Comparison of ENCODE assay signal across 8 cellular contexts in the genomic region with DNA sequence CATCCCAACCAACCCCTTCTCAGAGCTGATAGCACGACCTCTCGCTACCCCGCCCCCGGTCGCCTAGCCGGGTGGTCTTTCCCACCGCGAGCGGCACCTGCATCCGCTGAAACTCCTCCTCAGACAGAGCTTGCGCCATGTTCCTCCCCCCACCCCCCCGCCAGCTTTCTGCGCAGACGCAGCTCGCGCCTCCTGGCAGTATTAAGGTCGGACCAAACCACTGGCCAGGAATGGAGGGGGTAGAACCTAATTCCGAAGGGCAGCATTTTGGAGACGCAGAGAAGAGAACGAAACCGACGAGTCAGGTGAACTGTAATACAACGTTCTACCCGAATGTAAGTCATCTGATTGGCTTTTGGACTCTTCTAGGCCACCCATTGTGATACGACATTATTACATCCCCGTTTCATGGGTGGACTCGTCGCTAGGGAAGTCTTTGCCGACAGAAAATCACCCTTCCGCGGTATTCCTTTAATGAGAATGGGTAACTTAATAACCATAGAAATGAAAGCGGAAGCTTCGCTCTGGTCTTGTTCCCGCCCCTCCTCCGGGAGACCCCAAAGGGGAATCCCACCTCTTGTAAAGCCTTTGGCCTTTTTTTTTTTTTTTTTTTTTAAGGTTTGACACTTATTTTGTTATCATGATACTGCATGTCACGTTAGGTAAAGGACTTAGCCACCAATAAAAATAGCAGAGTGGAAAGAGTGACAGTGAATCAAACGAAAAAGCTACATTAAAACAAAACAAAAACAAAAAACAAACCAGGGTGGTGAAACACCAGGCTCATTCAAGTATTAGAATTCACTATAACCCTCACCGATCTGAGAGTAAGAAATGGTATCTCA. TPM values are rescaled to one million over a fixed set of nuclear protein-coding genes. Genes with fewer than 3 reads are reported as not detected.
DNase-seq lines count a peak whose midpoint lies in the region; ATAC-seq and TF ChIP-seq lines count a peak whose summit lies in the region.

A gene with protein sequence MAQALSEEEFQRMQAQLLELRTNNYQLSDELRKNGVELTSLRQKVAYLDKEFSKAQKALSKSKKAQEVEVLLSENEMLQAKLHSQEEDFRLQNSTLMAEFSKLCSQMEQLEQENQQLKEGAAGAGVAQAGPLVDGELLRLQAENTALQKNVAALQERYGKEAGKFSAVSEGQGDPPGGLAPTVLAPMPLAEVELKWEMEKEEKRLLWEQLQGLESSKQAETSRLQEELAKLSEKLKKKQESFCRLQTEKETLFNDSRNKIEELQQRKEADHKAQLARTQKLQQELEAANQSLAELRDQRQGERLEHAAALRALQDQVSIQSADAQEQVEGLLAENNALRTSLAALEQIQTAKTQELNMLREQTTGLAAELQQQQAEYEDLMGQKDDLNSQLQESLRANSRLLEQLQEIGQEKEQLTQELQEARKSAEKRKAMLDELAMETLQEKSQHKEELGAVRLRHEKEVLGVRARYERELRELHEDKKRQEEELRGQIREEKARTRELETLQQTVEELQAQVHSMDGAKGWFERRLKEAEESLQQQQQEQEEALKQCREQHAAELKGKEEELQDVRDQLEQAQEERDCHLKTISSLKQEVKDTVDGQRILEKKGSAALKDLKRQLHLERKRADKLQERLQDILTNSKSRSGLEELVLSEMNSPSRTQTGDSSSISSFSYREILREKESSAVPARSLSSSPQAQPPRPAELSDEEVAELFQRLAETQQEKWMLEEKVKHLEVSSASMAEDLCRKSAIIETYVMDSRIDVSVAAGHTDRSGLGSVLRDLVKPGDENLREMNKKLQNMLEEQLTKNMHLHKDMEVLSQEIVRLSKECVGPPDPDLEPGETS (minus strand): TSS at position 174 of the 845 bp plus-strand sequence. CDS start 35 bp downstream, at position 139.

- ATAC-seq in HG02623 (IDR thresholded peaks at IDR 0.05; ENCODE audit: unreplicated experiment), result peak; percentile 75
- peak; percentile 76 for ATAC-seq in activated naive CD8-positive, alpha-beta T cell treated with anti-CD3 and anti-CD28 coated beads, Interleukin-2, amount 50 U/mL, for 24 hours

- H3K4me2 ChIP-seq in trophoblast cell (ENCODE audit: low read length), result peak within 1 kb of the TSS; percentile 62

- H3K4ac ChIP-seq in trophoblast cell (ENCODE audit: low read depth, low read length), result peak within 1 kb of the TSS; percentile 48

- in situ Hi-C loops in transverse colon (cut with MboI; ENCODE audit: low pct_ligation_motif_present in 1 of 4, low pct_unique_long_range_greater_than_20kb in 1 of 4, low sequenced_read_pairs in 3 of 4), result no loop called here

- DNase-seq in GM10266 (ENCODE audit: extremely low spot score) (peak; percentile 80), NCI-H128 (lab: John Stamatoyannopoulos, UW; ENCODE audit: unreplicated experiment) (peak; percentile 71), SW480 (ENCODE audit: low spot score) (peak; percentile 85), cardiac muscle cell (ENCODE audit: low read depth in 1 of 2, low spot score in 1 of 2) (peak; percentile 87 to 91), trophoblast cell (peak; percentile 42 to 82), transverse colon (peak; percentile 72)
- peak; percentile 74 for DNase-seq in activated naive CD8-positive, alpha-beta T cell treated with anti-CD3 and anti-CD28 coated beads, Interleukin-2, amount 50 U/mL, for 24 hours

- peak within 1 kb of the TSS; percentile 40 for H3K14ac ChIP-seq in trophoblast cell (ENCODE audit: low read length)

- H3K4me1 ChIP-seq in cardiac muscle cell (ENCODE audit: low read depth) (no peaks in the 10 kb centered on the region), trophoblast cell (ENCODE audit: control insufficient read depth in 1 of 2, insufficient read depth in 2 of 2, low read length in 2 of 2) (peaks cover 0 to 2% of the 10 kb centered on the region in 2 experiments), transverse colon (peaks cover 0 to 9% (median 0%) of the 10 kb centered on the region in 4 donors)

- intact Hi-C loops in transverse colon (cut with DNase I; ENCODE audit: low total_unique reads), result no loop called here

- H3K9me3 ChIP-seq in cardiac muscle cell (ENCODE audit: low read depth), result no peaks in the 10 kb centered on the region
- no peaks in the 10 kb centered on the region for H3K9me3 ChIP-seq in trophoblast cell (ENCODE audit: insufficient read depth, low read depth, low read length)
- no peaks in the 10 kb centered on the region for H3K9me3 ChIP-seq in transverse colon

- H3K36me3 ChIP-seq in cardiac muscle cell (no peaks in the 10 kb centered on the region), trophoblast cell (ENCODE audit: control insufficient read depth in 1 of 2, insufficient read depth in 2 of 2, low read length in 2 of 2) (peaks cover 8 to 10% of the 10 kb centered on the region in 2 experiments), transverse colon (no peaks in the 10 kb centered on the region)

- H3K27me3 Mint-ChIP-seq in activated naive CD8-positive, alpha-beta T cell treated with anti-CD3 and anti-CD28 coated beads, Interleukin-2, amount 50 U/mL, for 24 hours, result no peaks in the 10 kb centered on the region

- peaks cover 6% of the 10 kb centered on the region for H3K79me1 ChIP-seq in trophoblast cell (ENCODE audit: low read length)

- H4K91ac ChIP-seq in trophoblast cell (ENCODE audit: low read depth, low read length), result peak within 1 kb of the TSS; percentile 73

- no peaks in the 10 kb centered on the region for H3K9me3 Mint-ChIP-seq in activated naive CD8-positive, alpha-beta T cell treated with anti-CD3 and anti-CD28 coated beads, Interleukin-2, amount 50 U/mL, for 24 hours

- H3K79me2 ChIP-seq in trophoblast cell (ENCODE audit: control insufficient read depth, insufficient read depth, low read length, poor library complexity), result peaks cover 2% of the 10 kb centered on the region

- TF ChIP-seq CTCF in GM10266 (IDR thresholded peaks at IDR 0.05; ENCODE audit: control insufficient read depth, insufficient read depth, low read depth, missing control alignments) (no peak), cardiac muscle cell (IDR thresholded peaks at IDR 0.05; ENCODE audit: low read depth, low read length) (no peak), transverse colon (IDR thresholded peaks at IDR 0.05) (no peak)

- peak; percentile 76 for TF ChIP-seq POLR2A in transverse colon (IDR thresholded peaks at IDR 0.05)

- H3K4me3 ChIP-seq in cardiac muscle cell (peak within 1 kb of the TSS; percentile 72), trophoblast cell (ENCODE audit: low read depth, low read length) (peak within 1 kb of the TSS; percentile 84), transverse colon (peak within 1 kb of the TSS; percentile 29 to 85 (median 64))

- H3K27ac ChIP-seq in cardiac muscle cell (peak within 1 kb of the TSS; percentile 97), trophoblast cell (ENCODE audit: low read depth, low read length) (no peak within 1 kb of the TSS), transverse colon (peak within 1 kb of the TSS; percentile 70 to 87 (median 84))

- H2BK120ac ChIP-seq in trophoblast cell (ENCODE audit: insufficient read depth, low read length, poor library complexity), result peak within 1 kb of the TSS; percentile 83

- no peak within 1 kb of the TSS for H3K23ac ChIP-seq in trophoblast cell (ENCODE audit: low read length)

- peak within 1 kb of the TSS; percentile 93 for H4K8ac ChIP-seq in trophoblast cell (ENCODE audit: low read depth, low read length)

- peak within 1 kb of the TSS; percentile 66 for H3K18ac ChIP-seq in trophoblast cell (ENCODE audit: low read length)

- peak within 1 kb of the TSS; percentile 81 for H2BK5ac ChIP-seq in trophoblast cell (ENCODE audit: low read depth, low read length, poor library complexity)

- WGBS in trophoblast cell (ENCODE audit: extremely low coverage, insufficient coverage, insufficient read length), result no CpG with 5 or more reads among the region's 38 CpGs
- WGBS in transverse colon (ENCODE audit: low coverage in 1 of 2), 2 donors, result 0 to 46% methylated on average over 4 to 38 of the region's 38 CpGs

- H2AFZ ChIP-seq in trophoblast cell (ENCODE audit: insufficient read depth, low read length, poor library complexity), result peak within 1 kb of the TSS; percentile 75

- H3K27me3 ChIP-seq in cardiac muscle cell (no peaks in the 10 kb centered on the region), trophoblast cell (ENCODE audit: insufficient read depth, low read length) (no peaks in the 10 kb centered on the region), transverse colon (no peaks in the 10 kb centered on the region)

- no peak for TF ChIP-seq EP300 in transverse colon (IDR thresholded peaks at IDR 0.05; ENCODE audit: low read depth)

- peak within 1 kb of the TSS; percentile 98 for H3K4me3 Mint-ChIP-seq in activated naive CD8-positive, alpha-beta T cell treated with anti-CD3 and anti-CD28 coated beads, Interleukin-2, amount 50 U/mL, for 24 hours

- H3K9ac ChIP-seq in trophoblast cell (ENCODE audit: low read length), result peak within 1 kb of the TSS; percentile 74

- H3K27ac Mint-ChIP-seq in activated naive CD8-positive, alpha-beta T cell treated with anti-CD3 and anti-CD28 coated beads, Interleukin-2, amount 50 U/mL, for 24 hours, result peak within 1 kb of the TSS; percentile 98

- H3K36me3 Mint-ChIP-seq in activated naive CD8-positive, alpha-beta T cell treated with anti-CD3 and anti-CD28 coated beads, Interleukin-2, amount 50 U/mL, for 24 hours (ENCODE audit: low read depth), result peaks cover 19% of the 10 kb centered on the region

- peak within 1 kb of the TSS; percentile 59 for H4K12ac ChIP-seq in trophoblast cell (ENCODE audit: low read depth, low read length)

- H2BK12ac ChIP-seq in trophoblast cell (ENCODE audit: low read length), result no peak within 1 kb of the TSS

- peaks cover 43% of the 10 kb centered on the region for H3K4me1 Mint-ChIP-seq in activated naive CD8-positive, alpha-beta T cell treated with anti-CD3 and anti-CD28 coated beads, Interleukin-2, amount 50 U/mL, for 24 hours

- no peak within 1 kb of the TSS for H2AK5ac ChIP-seq in trophoblast cell (ENCODE audit: low read length)

RNA-seq across cellular contexts. Expression of the gene that starts here (rescaled TPM):
- total RNA-seq in cardiac muscle cell (34.7 and 67.3 TPM in 2 replicates), transverse colon (100 to 1,000 TPM in 1 of 4 donors, 10 to 100 TPM in 3; 34.8 to 102 (median 52.9) TPM)
- 44.8 and 65.4 TPM in 2 replicates for polyA plus RNA-seq in cardiac muscle cell
- polyA plus RNA-seq in trophoblast cell (2013), result 13.3 and 14.0 TPM in 2 replicates
